In genomic region chr19:6708913-6709312, GRCh38 we compare ENCODE assay signal across 7 cellular contexts. TPM values are rescaled to one million over a fixed set of nuclear protein-coding genes. Genes with fewer than 3 reads are reported as not detected.
"Had no signal": no experiment of that assay in that cellular context is flagged by ENCODE, and none has a peak within 500 bp of the region (broad histone marks: within the 10 kb centered on the region; RNA-seq: fewer than 3 reads in every experiment).

No MANE protein-coding gene starts in this region.

RNA-seq across cellular contexts. Expression of gene TNFSF14, which starts 39.0 kb away (rescaled TPM):
- total RNA-seq: chondrocyte, dermis microvascular lymphatic vessel endothelial cell, gastrocnemius medialis, glomerular endothelial cell, lung microvascular endothelial cell, myocyte had no signal
- polyA plus RNA-seq: keratinocyte had no signal

RNA-seq across cellular contexts. Expression of gene SH2D3A, which starts 58.3 kb away (rescaled TPM):
- total RNA-seq: gastrocnemius medialis, myocyte had no signal
